ENCODE assay signal across 22 cellular contexts in the genomic region with DNA sequence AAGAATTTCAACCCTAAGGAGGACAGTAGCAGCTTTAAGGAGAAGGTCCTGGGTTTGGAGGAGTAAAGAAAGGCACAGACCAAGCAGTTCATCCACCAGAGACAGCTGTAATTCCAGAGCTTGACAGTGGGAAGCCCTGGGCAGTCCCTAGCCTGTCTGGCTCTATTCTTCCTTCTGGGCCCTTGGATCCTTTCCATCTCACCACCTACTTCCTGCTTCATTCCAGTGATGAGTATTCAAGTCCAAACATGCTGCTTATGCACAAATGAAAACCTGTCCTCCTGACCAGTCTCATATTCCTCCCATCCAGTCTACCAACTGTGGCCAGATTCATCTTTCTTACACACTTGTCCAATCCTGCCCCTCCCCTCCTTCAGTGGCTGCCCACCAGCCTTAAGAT.
DNase-seq lines count a peak whose midpoint lies in the region; ATAC-seq and TF ChIP-seq lines count a peak whose summit lies in the region.
"Had no signal": no experiment of that assay in that cellular context is flagged by ENCODE, and none has a peak within 500 bp of the region (broad histone marks: within the 10 kb centered on the region; RNA-seq: fewer than 3 reads in every experiment).

No MANE protein-coding gene starts in this region.

- no peaks in the 10 kb centered on the region for H3K27me3 ChIP-seq in prostate gland (replicated peaks; ENCODE audit: insufficient read depth)
- no peaks in the 10 kb centered on the region for H3K27me3 ChIP-seq in ascending aorta
- H3K27me3 ChIP-seq: gastroesophageal sphincter, neutrophil, spleen had no signal

- POLR2A ChIA-PET in RWPE1 (lab: Yijun Ruan, JAX; ENCODE audit: low non-redundant PET), result interaction anchor here (0.6 kb wide), 1 partner anchor 19 kb away, joined by 3 read pairs; no protein-coding TSS in a partner anchor

- CTCF ChIA-PET in RWPE1 (lab: Yijun Ruan, JAX), result no interaction called here

- H3K9me3 ChIP-seq in prostate gland (no peaks in the 10 kb centered on the region), ascending aorta (no peaks in the 10 kb centered on the region)
- H3K9me3 ChIP-seq: gastroesophageal sphincter, neutrophil had no signal

- H3K27ac ChIP-seq in RWPE1, result no peak overlapping the region
- no peak overlapping the region for H3K27ac ChIP-seq in prostate gland
- no peak overlapping the region for H3K27ac ChIP-seq in ascending aorta
- H3K27ac ChIP-seq: gastroesophageal sphincter, neutrophil, SK-N-MC, spleen had no signal

- no peak overlapping the region for H3K4me3 ChIP-seq in prostate gland
- H3K4me3 ChIP-seq in ascending aorta, result no peak overlapping the region
- H3K4me3 ChIP-seq: gastroesophageal sphincter, SK-N-MC, spleen had no signal

- H3K4me1 ChIP-seq in prostate gland (replicated peaks), result no peaks in the 10 kb centered on the region
- no peaks in the 10 kb centered on the region for H3K4me1 ChIP-seq in ascending aorta
- H3K4me1 ChIP-seq: gastroesophageal sphincter, spleen had no signal

- TF ChIP-seq CTCF in RWPE1 (conservative IDR thresholded peaks at IDR 0.05; ENCODE audit: low read depth) (no peak), prostate gland (IDR thresholded peaks at IDR 0.05) (no peak), ascending aorta (IDR thresholded peaks at IDR 0.05) (no peak)

- no peaks in the 10 kb centered on the region for H3K36me3 ChIP-seq in prostate gland
- H3K36me3 ChIP-seq in ascending aorta, result no peaks in the 10 kb centered on the region
- H3K36me3 ChIP-seq: gastroesophageal sphincter, neutrophil, spleen had no signal

- no peak for TF ChIP-seq POLR2A in prostate gland (IDR thresholded peaks at IDR 0.05)

- intact Hi-C loops in prostate gland (cut with DNase I) (no loop called here), ascending aorta (cut with DNase I) (no loop called here)

- peak; percentile 52 for ATAC-seq in esophagus mucosa
- no peak for ATAC-seq in GM21786 (IDR thresholded peaks at IDR 0.05; ENCODE audit: unreplicated experiment)
- ATAC-seq: CD8-positive, alpha-beta T cell; gastroesophageal sphincter had no signal

- peak; percentile 63 for DNase-seq in EL
- DNase-seq in RWPE1 (ENCODE audit: low spot score), result peak; percentile 26
- peak; percentile 15 for DNase-seq in prostate gland (ENCODE audit: low spot score)
- no peak for DNase-seq in anterior cingulate cortex (lab: John Stamatoyannopoulos, UW)
- no peak for DNase-seq in ascending aorta (ENCODE audit: low spot score in 2 of 2)
- DNase-seq in activated T-cell treated with anti-CD3 and anti-CD28 coated beads, Interleukin-2, amount 50 U/mL, for 48 hours, result no peak
- DNase-seq: activated CD4-positive, alpha-beta T cell treated with anti-CD3 and anti-CD28 coated beads, Interleukin-2, amount 50 U/mL, for 48 hours; activated effector memory CD4-positive, alpha-beta T cell treated with anti-CD3 and anti-CD28 coated beads, Interleukin-2, amount 50 U/mL, for 16 hours; AML-193; CD8-positive, alpha-beta T cell; dermis blood vessel endothelial cell; DMS79; hypothalamus; NCI-H510A; spleen; stimulated activated CD4-positive, alpha-beta T cell treated with anti-CD3 and anti-CD28 coated beads, Interleukin-4, amount 100 ng/mL, for 24 hours; stimulated activated naive CD4-positive, alpha-beta T cell treated with Interleukin-2 at 50 U/mL for 16 hours had no signal

Comparison
In these comparisons a context has a peak if more than half of its experiments do, and no peak if none do; other contexts are left out.
1. DNase-seq: peak in EL (single experiment), RWPE1 (single experiment) and prostate gland (single experiment); none in anterior cingulate cortex (0 of 58), ascending aorta (0 of 2) and activated T-cell treated with anti-CD3 and anti-CD28 coated beads, Interleukin-2, amount 50 U/mL, for 48 hours (0 of 2).